Comparison of ENCODE assay signal across 1 cellular context in the genomic region with DNA sequence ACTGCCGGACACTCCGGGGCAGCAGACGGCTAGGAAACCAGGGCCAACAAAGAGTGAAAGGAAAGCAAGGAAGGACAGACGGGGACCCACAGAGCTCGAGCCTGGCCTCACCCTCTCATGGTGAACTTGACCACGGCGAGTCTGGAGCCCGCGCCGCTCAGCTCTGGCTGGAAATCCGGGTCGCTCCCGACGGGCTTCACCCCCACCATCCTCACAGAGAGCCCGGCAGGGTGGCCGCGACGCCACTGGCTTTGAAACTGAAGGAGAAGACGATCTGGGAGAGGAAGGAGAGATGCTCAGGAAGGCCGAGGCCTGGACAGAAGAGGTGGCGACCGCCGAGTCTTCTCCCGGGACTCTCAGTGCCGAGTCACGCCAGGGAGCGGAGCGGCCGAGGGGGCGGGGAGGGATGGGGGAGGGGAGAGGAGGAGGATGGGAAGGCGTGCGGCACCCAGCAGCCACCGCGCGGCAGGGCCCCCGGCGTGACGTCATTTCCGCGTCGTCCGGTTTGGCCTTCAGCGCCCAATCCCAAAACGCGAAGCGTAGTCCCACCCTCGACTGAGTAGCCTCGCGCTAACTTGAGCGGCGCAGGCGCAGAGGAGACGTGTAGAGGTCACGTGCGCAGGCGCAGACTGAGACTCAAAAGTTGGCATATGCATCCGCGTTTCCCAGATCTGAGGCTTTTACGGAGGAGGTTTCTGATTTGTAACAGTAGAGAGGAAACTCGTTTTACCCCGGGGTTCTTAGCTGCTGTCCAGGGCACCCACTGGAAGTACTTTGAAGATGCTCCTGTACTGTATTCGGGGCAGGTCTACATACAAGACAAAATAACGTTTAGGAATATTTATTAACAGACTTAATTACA.
TF ChIP-seq lines count a peak whose summit lies in the region.

TXNL1 (minus strand) TSS at position 361 of the 862 bp plus-strand sequence; CDS start at position 209, 152 bp downstream.

TF ChIP-seq in HEK293, 187 proteins besides CTCF, POLR2A, EP300 and RAD21 (continued from another document and continues in another):
- TF ChIP-seq ZNF2 (tag by site-specific recombination; IDR thresholded peaks at IDR 0.05): no peak
- no peak for TF ChIP-seq ZSCAN5A (tag by site-specific recombination; IDR thresholded peaks at IDR 0.05)
- TF ChIP-seq ZBTB11 (tag by site-specific recombination; conservative IDR thresholded peaks at IDR 0.05; ENCODE audit: low read depth): peak; percentile 69
- TF ChIP-seq ZNF544 (tag by site-specific recombination; IDR thresholded peaks at IDR 0.05): no peak
- peak; percentile 70 for TF ChIP-seq KLF16 (tag by site-specific recombination; IDR thresholded peaks at IDR 0.05)
- no peak for TF ChIP-seq ZNF596 (tag by site-specific recombination; IDR thresholded peaks at IDR 0.05)
- TF ChIP-seq, protein P1, sequence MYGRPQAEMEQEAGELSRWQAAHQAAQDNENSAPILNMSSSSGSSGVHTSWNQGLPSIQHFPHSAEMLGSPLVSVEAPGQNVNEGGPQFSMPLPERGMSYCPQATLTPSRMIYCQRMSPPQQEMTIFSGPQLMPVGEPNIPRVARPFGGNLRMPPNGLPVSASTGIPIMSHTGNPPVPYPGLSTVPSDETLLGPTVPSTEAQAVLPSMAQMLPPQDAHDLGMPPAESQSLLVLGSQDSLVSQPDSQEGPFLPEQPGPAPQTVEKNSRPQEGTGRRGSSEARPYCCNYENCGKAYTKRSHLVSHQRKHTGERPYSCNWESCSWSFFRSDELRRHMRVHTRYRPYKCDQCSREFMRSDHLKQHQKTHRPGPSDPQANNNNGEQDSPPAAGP (tag by site-specific recombination; IDR thresholded peaks at IDR 0.05): 0 out of 2 replicates have a peak, but pooled peaks have one; percentile 40
- TF ChIP-seq ZNF777 (tag by site-specific recombination; IDR thresholded peaks at IDR 0.05; ENCODE audit: borderline replicate concordance): peak; percentile 68; the same call in 1 of the 2 replicates
- no peak for TF ChIP-seq MYNN (tag by site-specific recombination; IDR thresholded peaks at IDR 0.05; ENCODE audit: borderline replicate concordance)
- TF ChIP-seq, protein P2, sequence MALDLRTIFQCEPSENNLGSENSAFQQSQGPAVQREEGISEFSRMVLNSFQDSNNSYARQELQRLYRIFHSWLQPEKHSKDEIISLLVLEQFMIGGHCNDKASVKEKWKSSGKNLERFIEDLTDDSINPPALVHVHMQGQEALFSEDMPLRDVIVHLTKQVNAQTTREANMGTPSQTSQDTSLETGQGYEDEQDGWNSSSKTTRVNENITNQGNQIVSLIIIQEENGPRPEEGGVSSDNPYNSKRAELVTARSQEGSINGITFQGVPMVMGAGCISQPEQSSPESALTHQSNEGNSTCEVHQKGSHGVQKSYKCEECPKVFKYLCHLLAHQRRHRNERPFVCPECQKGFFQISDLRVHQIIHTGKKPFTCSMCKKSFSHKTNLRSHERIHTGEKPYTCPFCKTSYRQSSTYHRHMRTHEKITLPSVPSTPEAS (tag by site-specific recombination; IDR thresholded peaks at IDR 0.05): no peak
- TF ChIP-seq ZBTB21 (tag by site-specific recombination; IDR thresholded peaks at IDR 0.05): peak; percentile 93
- no peak for TF ChIP-seq YY1 (tag by site-specific recombination; IDR thresholded peaks at IDR 0.05)
- TF ChIP-seq KLF10 (tag by site-specific recombination; IDR thresholded peaks at IDR 0.05): peak; percentile 71
- TF ChIP-seq GLIS1 (tag by site-specific recombination; IDR thresholded peaks at IDR 0.05): 0 out of 2 replicates have a peak, but pooled peaks have one; percentile 15
- no peak for TF ChIP-seq ZBTB1 (tag by site-specific recombination; IDR thresholded peaks at IDR 0.05)
- TF ChIP-seq ZNF768 (tag by site-specific recombination; IDR thresholded peaks at IDR 0.05): no peak
- TF ChIP-seq OSR2 (tag by site-specific recombination; IDR thresholded peaks at IDR 0.05): no peak
- TF ChIP-seq ZNF624 (tag by site-specific recombination; IDR thresholded peaks at IDR 0.05): no peak
- peak; percentile 37; the same call in 1 of the 2 replicates for TF ChIP-seq GLIS2 (tag by site-specific recombination; IDR thresholded peaks at IDR 0.05)
- 0 out of 2 replicates have a peak, but pooled peaks have one; percentile 54 for TF ChIP-seq BCL11B (tag by site-specific recombination; IDR thresholded peaks at IDR 0.05; ENCODE audit: low read depth)
- peak; percentile 38 for TF ChIP-seq ZBTB26 (tag by site-specific recombination; optimal IDR thresholded peaks at IDR 0.05)
- no peak for TF ChIP-seq ZNF510 (tag by site-specific recombination; IDR thresholded peaks at IDR 0.05; ENCODE audit: insufficient replicate concordance)
- TF ChIP-seq ZNF629 (tag by site-specific recombination; IDR thresholded peaks at IDR 0.05): peak; percentile 97
- TF ChIP-seq ZNF175 (tag by site-specific recombination; IDR thresholded peaks at IDR 0.05): no peak
- TF ChIP-seq ZBTB48 (tag by site-specific recombination; IDR thresholded peaks at IDR 0.05): 0 out of 2 replicates have a peak, but pooled peaks have one; percentile 21
- TF ChIP-seq GLI2 (tag by site-specific recombination; IDR thresholded peaks at IDR 0.05; ENCODE audit: borderline replicate concordance, low read depth): no peak
- TF ChIP-seq ZNF121 (tag by site-specific recombination; IDR thresholded peaks at IDR 0.05): no peak
- TF ChIP-seq, protein P3, sequence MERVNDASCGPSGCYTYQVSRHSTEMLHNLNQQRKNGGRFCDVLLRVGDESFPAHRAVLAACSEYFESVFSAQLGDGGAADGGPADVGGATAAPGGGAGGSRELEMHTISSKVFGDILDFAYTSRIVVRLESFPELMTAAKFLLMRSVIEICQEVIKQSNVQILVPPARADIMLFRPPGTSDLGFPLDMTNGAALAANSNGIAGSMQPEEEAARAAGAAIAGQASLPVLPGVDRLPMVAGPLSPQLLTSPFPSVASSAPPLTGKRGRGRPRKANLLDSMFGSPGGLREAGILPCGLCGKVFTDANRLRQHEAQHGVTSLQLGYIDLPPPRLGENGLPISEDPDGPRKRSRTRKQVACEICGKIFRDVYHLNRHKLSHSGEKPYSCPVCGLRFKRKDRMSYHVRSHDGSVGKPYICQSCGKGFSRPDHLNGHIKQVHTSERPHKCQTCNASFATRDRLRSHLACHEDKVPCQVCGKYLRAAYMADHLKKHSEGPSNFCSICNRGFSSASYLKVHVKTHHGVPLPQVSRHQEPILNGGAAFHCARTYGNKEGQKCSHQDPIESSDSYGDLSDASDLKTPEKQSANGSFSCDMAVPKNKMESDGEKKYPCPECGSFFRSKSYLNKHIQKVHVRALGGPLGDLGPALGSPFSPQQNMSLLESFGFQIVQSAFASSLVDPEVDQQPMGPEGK (tag by site-specific recombination; IDR thresholded peaks at IDR 0.05): peak; percentile 80
- TF ChIP-seq ZNF138 (tag by site-specific recombination; IDR thresholded peaks at IDR 0.05; ENCODE audit: borderline replicate concordance): no peak
- no peak for TF ChIP-seq ZNF274 (IDR thresholded peaks at IDR 0.05; ENCODE audit: low read length)
- TF ChIP-seq ZNF274 (tag by site-specific recombination; IDR thresholded peaks at IDR 0.05; ENCODE audit: borderline replicate concordance): no peak
- no peak for TF ChIP-seq ZNF677 (tag by site-specific recombination; IDR thresholded peaks at IDR 0.05)
- no peak for TF ChIP-seq ZNF785 (tag by site-specific recombination; IDR thresholded peaks at IDR 0.05)
- peak; percentile 85 for TF ChIP-seq ZNF610 (tag by site-specific recombination; IDR thresholded peaks at IDR 0.05; ENCODE audit: borderline replicate concordance)
- peak; percentile 55; the same call in 1 of the 2 replicates for TF ChIP-seq ZNF501 (tag by site-specific recombination; IDR thresholded peaks at IDR 0.05)
- TF ChIP-seq, protein P4, sequence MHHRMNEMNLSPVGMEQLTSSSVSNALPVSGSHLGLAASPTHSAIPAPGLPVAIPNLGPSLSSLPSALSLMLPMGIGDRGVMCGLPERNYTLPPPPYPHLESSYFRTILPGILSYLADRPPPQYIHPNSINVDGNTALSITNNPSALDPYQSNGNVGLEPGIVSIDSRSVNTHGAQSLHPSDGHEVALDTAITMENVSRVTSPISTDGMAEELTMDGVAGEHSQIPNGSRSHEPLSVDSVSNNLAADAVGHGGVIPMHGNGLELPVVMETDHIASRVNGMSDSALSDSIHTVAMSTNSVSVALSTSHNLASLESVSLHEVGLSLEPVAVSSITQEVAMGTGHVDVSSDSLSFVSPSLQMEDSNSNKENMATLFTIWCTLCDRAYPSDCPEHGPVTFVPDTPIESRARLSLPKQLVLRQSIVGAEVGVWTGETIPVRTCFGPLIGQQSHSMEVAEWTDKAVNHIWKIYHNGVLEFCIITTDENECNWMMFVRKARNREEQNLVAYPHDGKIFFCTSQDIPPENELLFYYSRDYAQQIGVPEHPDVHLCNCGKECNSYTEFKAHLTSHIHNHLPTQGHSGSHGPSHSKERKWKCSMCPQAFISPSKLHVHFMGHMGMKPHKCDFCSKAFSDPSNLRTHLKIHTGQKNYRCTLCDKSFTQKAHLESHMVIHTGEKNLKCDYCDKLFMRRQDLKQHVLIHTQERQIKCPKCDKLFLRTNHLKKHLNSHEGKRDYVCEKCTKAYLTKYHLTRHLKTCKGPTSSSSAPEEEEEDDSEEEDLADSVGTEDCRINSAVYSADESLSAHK (tag by site-specific recombination; IDR thresholded peaks at IDR 0.05): 0 out of 2 replicates have a peak, but pooled peaks have one; percentile 18
- 0 out of 2 replicates have a peak, but pooled peaks have one; percentile 18 for TF ChIP-seq FEZF1 (tag by site-specific recombination; IDR thresholded peaks at IDR 0.05)
- TF ChIP-seq ZSCAN16 (tag by site-specific recombination; IDR thresholded peaks at IDR 0.05): no peak
- 0 out of 2 replicates have a peak, but pooled peaks have one; percentile 16 for TF ChIP-seq ZNF24 (tag by site-specific recombination; IDR thresholded peaks at IDR 0.05)
- TF ChIP-seq HIC1 (tag by site-specific recombination; IDR thresholded peaks at IDR 0.05): no peak
- peak; percentile 58 for TF ChIP-seq SP7 (tag by site-specific recombination; IDR thresholded peaks at IDR 0.05)
- peak; percentile 47; the same call in 1 of the 2 replicates for TF ChIP-seq EGR2 (tag by site-specific recombination; IDR thresholded peaks at IDR 0.05; ENCODE audit: low read depth)
- no peak for TF ChIP-seq ZNF184 (tag by site-specific recombination; IDR thresholded peaks at IDR 0.05)
